ENCODE assay signal across 2 cellular contexts in genomic region chr1:78006491-78006890, GRCh38.
TF ChIP-seq lines count a peak whose summit lies in the region.

No MANE protein-coding gene starts in this region.

TF ChIP-seq in SK-N-SH, 30 proteins besides CTCF, POLR2A, EP300 and RAD21 (continued from another document):
- TF ChIP-seq, protein P1, sequence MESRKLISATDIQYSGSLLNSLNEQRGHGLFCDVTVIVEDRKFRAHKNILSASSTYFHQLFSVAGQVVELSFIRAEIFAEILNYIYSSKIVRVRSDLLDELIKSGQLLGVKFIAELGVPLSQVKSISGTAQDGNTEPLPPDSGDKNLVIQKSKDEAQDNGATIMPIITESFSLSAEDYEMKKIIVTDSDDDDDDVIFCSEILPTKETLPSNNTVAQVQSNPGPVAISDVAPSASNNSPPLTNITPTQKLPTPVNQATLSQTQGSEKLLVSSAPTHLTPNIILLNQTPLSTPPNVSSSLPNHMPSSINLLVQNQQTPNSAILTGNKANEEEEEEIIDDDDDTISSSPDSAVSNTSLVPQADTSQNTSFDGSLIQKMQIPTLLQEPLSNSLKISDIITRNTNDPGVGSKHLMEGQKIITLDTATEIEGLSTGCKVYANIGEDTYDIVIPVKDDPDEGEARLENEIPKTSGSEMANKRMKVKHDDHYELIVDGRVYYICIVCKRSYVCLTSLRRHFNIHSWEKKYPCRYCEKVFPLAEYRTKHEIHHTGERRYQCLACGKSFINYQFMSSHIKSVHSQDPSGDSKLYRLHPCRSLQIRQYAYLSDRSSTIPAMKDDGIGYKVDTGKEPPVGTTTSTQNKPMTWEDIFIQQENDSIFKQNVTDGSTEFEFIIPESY (IDR thresholded peaks at IDR 0.05; ENCODE audit: borderline replicate concordance, low read depth) = no peak
- TF ChIP-seq FOSL2 (IDR thresholded peaks at IDR 0.05; ENCODE audit: borderline replicate concordance, low read depth) = no peak
- TF ChIP-seq TAF1 (IDR thresholded peaks at IDR 0.05; ENCODE audit: borderline replicate concordance, low read depth, low read length) = no peak
- no peak for TF ChIP-seq ELF1 (IDR thresholded peaks at IDR 0.05)
- no peak for TF ChIP-seq REST (IDR thresholded peaks at IDR 0.05; ENCODE audit: low read depth, low read length)
- TF ChIP-seq POLR2AphosphoS5 (IDR thresholded peaks at IDR 0.05; ENCODE audit: low read depth, low read length) = no peak
- TF ChIP-seq PBX3 (IDR thresholded peaks at IDR 0.05) = no peak
- no peak for TF ChIP-seq JUND (IDR thresholded peaks at IDR 0.05)
- TF ChIP-seq, protein P2, sequence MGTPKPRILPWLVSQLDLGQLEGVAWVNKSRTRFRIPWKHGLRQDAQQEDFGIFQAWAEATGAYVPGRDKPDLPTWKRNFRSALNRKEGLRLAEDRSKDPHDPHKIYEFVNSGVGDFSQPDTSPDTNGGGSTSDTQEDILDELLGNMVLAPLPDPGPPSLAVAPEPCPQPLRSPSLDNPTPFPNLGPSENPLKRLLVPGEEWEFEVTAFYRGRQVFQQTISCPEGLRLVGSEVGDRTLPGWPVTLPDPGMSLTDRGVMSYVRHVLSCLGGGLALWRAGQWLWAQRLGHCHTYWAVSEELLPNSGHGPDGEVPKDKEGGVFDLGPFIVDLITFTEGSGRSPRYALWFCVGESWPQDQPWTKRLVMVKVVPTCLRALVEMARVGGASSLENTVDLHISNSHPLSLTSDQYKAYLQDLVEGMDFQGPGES (IDR thresholded peaks at IDR 0.05; ENCODE audit: low read depth, low read length) = no peak
- TF ChIP-seq NRF1 (IDR thresholded peaks at IDR 0.05; ENCODE audit: low read depth, low read length) = no peak
- TF ChIP-seq, protein P3, sequence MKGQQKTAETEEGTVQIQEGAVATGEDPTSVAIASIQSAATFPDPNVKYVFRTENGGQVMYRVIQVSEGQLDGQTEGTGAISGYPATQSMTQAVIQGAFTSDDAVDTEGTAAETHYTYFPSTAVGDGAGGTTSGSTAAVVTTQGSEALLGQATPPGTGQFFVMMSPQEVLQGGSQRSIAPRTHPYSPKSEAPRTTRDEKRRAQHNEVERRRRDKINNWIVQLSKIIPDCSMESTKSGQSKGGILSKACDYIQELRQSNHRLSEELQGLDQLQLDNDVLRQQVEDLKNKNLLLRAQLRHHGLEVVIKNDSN (IDR thresholded peaks at IDR 0.05; ENCODE audit: borderline replicate concordance, low read depth) = no peak
- no peak for TF ChIP-seq SIN3A (IDR thresholded peaks at IDR 0.05; ENCODE audit: borderline replicate concordance, low read depth, low read length)
- TF ChIP-seq MXI1 (IDR thresholded peaks at IDR 0.05; ENCODE audit: low read depth, low read length) = no peak

TF ChIP-seq in SK-N-SH treated with all-trans-retinoic acid at 6 μM for 48 hours, 23 proteins besides CTCF, POLR2A, EP300 and RAD21 (continued from another document):
- TF ChIP-seq TSHZ2 (CRISPR knock-in tag; IDR thresholded peaks at IDR 0.05) (no peak), TOX (CRISPR knock-in tag; IDR thresholded peaks at IDR 0.05; ENCODE audit: borderline replicate concordance) (no peak), BACH2 (CRISPR knock-in tag; IDR thresholded peaks at IDR 0.05; ENCODE audit: borderline replicate concordance) (no peak), ARNTL (CRISPR knock-in tag; IDR thresholded peaks at IDR 0.05; ENCODE audit: borderline replicate concordance, low read depth) (no peak), SNAI2 (CRISPR knock-in tag; IDR thresholded peaks at IDR 0.05) (no peak), RARB (CRISPR knock-in tag; IDR thresholded peaks at IDR 0.05) (no peak), PPARA (CRISPR knock-in tag; IDR thresholded peaks at IDR 0.05; ENCODE audit: borderline replicate concordance) (no peak), GLIS3 (CRISPR knock-in tag; IDR thresholded peaks at IDR 0.05) (no peak), CSDC2 (CRISPR knock-in tag; IDR thresholded peaks at IDR 0.05) (no peak)
- TF ChIP-seq, protein P4, sequence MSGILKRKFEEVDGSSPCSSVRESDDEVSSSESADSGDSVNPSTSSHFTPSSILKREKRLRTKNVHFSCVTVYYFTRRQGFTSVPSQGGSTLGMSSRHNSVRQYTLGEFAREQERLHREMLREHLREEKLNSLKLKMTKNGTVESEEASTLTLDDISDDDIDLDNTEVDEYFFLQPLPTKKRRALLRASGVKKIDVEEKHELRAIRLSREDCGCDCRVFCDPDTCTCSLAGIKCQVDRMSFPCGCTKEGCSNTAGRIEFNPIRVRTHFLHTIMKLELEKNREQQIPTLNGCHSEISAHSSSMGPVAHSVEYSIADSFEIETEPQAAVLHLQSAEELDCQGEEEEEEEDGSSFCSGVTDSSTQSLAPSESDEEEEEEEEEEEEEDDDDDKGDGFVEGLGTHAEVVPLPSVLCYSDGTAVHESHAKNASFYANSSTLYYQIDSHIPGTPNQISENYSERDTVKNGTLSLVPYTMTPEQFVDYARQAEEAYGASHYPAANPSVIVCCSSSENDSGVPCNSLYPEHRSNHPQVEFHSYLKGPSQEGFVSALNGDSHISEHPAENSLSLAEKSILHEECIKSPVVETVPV (CRISPR knock-in tag; IDR thresholded peaks at IDR 0.05) = no peak
- TF ChIP-seq, protein P5, sequence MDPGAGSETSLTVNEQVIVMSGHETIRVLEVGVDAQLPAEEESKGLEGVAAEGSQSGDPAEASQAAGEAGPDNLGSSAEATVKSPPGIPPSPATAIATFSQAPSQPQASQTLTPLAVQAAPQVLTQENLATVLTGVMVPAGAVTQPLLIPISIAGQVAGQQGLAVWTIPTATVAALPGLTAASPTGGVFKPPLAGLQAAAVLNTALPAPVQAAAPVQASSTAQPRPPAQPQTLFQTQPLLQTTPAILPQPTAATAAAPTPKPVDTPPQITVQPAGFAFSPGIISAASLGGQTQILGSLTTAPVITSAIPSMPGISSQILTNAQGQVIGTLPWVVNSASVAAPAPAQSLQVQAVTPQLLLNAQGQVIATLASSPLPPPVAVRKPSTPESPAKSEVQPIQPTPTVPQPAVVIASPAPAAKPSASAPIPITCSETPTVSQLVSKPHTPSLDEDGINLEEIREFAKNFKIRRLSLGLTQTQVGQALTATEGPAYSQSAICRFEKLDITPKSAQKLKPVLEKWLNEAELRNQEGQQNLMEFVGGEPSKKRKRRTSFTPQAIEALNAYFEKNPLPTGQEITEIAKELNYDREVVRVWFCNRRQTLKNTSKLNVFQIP (CRISPR knock-in tag; IDR thresholded peaks at IDR 0.05; ENCODE audit: borderline replicate concordance, low read depth) = no peak
- TF ChIP-seq, protein P6, sequence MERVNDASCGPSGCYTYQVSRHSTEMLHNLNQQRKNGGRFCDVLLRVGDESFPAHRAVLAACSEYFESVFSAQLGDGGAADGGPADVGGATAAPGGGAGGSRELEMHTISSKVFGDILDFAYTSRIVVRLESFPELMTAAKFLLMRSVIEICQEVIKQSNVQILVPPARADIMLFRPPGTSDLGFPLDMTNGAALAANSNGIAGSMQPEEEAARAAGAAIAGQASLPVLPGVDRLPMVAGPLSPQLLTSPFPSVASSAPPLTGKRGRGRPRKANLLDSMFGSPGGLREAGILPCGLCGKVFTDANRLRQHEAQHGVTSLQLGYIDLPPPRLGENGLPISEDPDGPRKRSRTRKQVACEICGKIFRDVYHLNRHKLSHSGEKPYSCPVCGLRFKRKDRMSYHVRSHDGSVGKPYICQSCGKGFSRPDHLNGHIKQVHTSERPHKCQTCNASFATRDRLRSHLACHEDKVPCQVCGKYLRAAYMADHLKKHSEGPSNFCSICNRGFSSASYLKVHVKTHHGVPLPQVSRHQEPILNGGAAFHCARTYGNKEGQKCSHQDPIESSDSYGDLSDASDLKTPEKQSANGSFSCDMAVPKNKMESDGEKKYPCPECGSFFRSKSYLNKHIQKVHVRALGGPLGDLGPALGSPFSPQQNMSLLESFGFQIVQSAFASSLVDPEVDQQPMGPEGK (CRISPR knock-in tag; IDR thresholded peaks at IDR 0.05; ENCODE audit: borderline replicate concordance) = no peak
TF ChIP-seq in SK-N-SH treated with all-trans-retinoic acid at 6 μM for 48 hours: peak in this region for 0.
